In the genomic region with DNA sequence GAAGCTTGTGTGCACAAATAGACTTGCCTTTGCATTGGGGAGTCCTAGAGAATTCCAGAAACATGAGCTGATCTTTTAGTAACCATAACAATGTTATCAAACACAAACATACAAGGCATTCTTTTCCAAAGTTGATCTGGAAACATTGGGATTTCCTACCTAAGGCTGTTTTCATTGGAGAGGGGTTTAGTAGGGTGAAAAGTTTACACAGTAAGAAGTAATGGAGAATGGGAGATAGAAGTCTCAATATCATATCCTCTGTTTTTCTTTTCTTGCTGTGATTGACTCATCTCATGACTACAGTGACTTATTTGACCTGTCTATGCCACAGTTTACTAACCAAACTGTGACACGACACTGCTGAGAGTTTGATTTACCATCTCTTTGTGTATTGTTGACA, we compare ENCODE assay signal across 10 cellular contexts.
A peak's percentile ranks its signal among the peaks of the same experiment; 100 is the strongest.
DNase-seq lines count a peak whose midpoint lies in the region; ATAC-seq and TF ChIP-seq lines count a peak whose summit lies in the region.
"Had no signal": no experiment of that assay in that cellular context is flagged by ENCODE, and none has a peak within 500 bp of the region (broad histone marks: within the 10 kb centered on the region; RNA-seq: fewer than 3 reads in every experiment).

No MANE protein-coding gene starts in this region.

- H3K9me3 ChIP-seq in effector memory CD4-positive, alpha-beta T cell (ENCODE audit: control insufficient read depth, low read length) = no peaks in the 10 kb centered on the region
- H3K9me3 ChIP-seq: ovary, SJSA1 had no signal

- peak; percentile 63 for ATAC-seq in activated CD8-positive, alpha-beta memory T cell treated with anti-CD3 and anti-CD28 coated beads, Interleukin-2, amount 10 ng/mL, durations not matched to agents 7 days and 5 days
- ATAC-seq in HG02973 (IDR thresholded peaks at IDR 0.05; ENCODE audit: unreplicated experiment) = peak; percentile 89

- no peaks in the 10 kb centered on the region for H3K9me3 Mint-ChIP-seq in activated CD8-positive, alpha-beta memory T cell treated with anti-CD3 and anti-CD28 coated beads, Interleukin-2, amount 10 ng/mL, durations not matched to agents 7 days and 5 days (ENCODE audit: low read depth)

- H3K36me3 Mint-ChIP-seq in activated CD8-positive, alpha-beta memory T cell treated with anti-CD3 and anti-CD28 coated beads, Interleukin-2, amount 10 ng/mL, durations not matched to agents 7 days and 5 days = no peaks in the 10 kb centered on the region

- no peaks in the 10 kb centered on the region for H3K27me3 ChIP-seq in brain microvascular endothelial cell (replicated peaks)
- no peaks in the 10 kb centered on the region for H3K27me3 ChIP-seq in effector memory CD4-positive, alpha-beta T cell (replicated peaks; ENCODE audit: control insufficient read depth, insufficient read depth, low read length, poor library complexity, severe bottlenecking)
- H3K27me3 ChIP-seq: ovary, SJSA1 had no signal

- no peaks in the 10 kb centered on the region for H3K4me1 ChIP-seq in effector memory CD4-positive, alpha-beta T cell (ENCODE audit: control insufficient read depth, insufficient read depth, low read length, poor library complexity, severe bottlenecking)
- H3K4me1 ChIP-seq: SJSA1 had no signal

- no peak for TF ChIP-seq CTCF in brain microvascular endothelial cell (IDR thresholded peaks at IDR 0.05; ENCODE audit: low read depth, low read length, missing control alignments)

- in situ Hi-C loops in brain microvascular endothelial cell (cut with HindIII; ENCODE audit: low pct_ligation_motif_present, low sequenced_read_pairs) = no loop called here

- no peak for DNase-seq in activated CD8-positive, alpha-beta memory T cell treated with anti-CD3 and anti-CD28 coated beads, Interleukin-2, amount 10 ng/mL, durations not matched to agents 7 days and 5 days
- no peak for DNase-seq in activated CD8-positive, alpha-beta memory T cell treated with anti-CD3 and anti-CD28 coated beads for 24 hours
- peak; percentile 90 for DNase-seq in brain microvascular endothelial cell
- DNase-seq in smooth muscle cell of the brain vasculature (ENCODE audit: low read depth, low spot score) = peak; percentile 24
- no peak for DNase-seq in NOMO-1 treated with dmso at 0.1 percent for 144 hours (lab: John Stamatoyannopoulos, UW; ENCODE audit: unreplicated experiment)
- DNase-seq in SW480 (ENCODE audit: low spot score) = no peak
- no peak for DNase-seq in effector memory CD4-positive, alpha-beta T cell
- DNase-seq: ovary had no signal

- no peak overlapping the region for H3K4me3 Mint-ChIP-seq in activated CD8-positive, alpha-beta memory T cell treated with anti-CD3 and anti-CD28 coated beads, Interleukin-2, amount 10 ng/mL, durations not matched to agents 7 days and 5 days

- H3K27ac ChIP-seq in brain microvascular endothelial cell = peak overlapping the region; percentile 99
- H3K27ac ChIP-seq in effector memory CD4-positive, alpha-beta T cell (ENCODE audit: insufficient read depth, low read length, poor library complexity, severe bottlenecking) = no peak overlapping the region
- H3K27ac ChIP-seq: ovary, SJSA1 had no signal

- no peak overlapping the region for H3K27ac Mint-ChIP-seq in activated CD8-positive, alpha-beta memory T cell treated with anti-CD3 and anti-CD28 coated beads, Interleukin-2, amount 10 ng/mL, durations not matched to agents 7 days and 5 days

- H3K36me3 ChIP-seq in brain microvascular endothelial cell (replicated peaks) = no peaks in the 10 kb centered on the region
- H3K36me3 ChIP-seq in effector memory CD4-positive, alpha-beta T cell (ENCODE audit: control insufficient read depth, insufficient read depth, low read length) = no peaks in the 10 kb centered on the region
- H3K36me3 ChIP-seq: ovary, SJSA1 had no signal

- no peaks in the 10 kb centered on the region for H3K27me3 Mint-ChIP-seq in activated CD8-positive, alpha-beta memory T cell treated with anti-CD3 and anti-CD28 coated beads, Interleukin-2, amount 10 ng/mL, durations not matched to agents 7 days and 5 days

- CTCF ChIA-PET in activated CD8-positive, alpha-beta memory T cell treated with anti-CD3 and anti-CD28 coated beads, Interleukin-2, amount 10 ng/mL, durations not matched to agents 7 days and 5 days (lab: Charles Lee) = interaction anchor here (0.8 kb wide), 1 partner anchor 25 kb away, joined by 3 read pairs; no protein-coding TSS in a partner anchor

- no peak overlapping the region for H3K4me3 ChIP-seq in brain microvascular endothelial cell (ENCODE audit: low read depth, low read length)
- H3K4me3 ChIP-seq in effector memory CD4-positive, alpha-beta T cell (ENCODE audit: insufficient read depth, low read depth, low read length, poor library complexity, severe bottlenecking) = no peak overlapping the region
- H3K4me3 ChIP-seq: ovary, SJSA1 had no signal

- H3K4me1 Mint-ChIP-seq in activated CD8-positive, alpha-beta memory T cell treated with anti-CD3 and anti-CD28 coated beads, Interleukin-2, amount 10 ng/mL, durations not matched to agents 7 days and 5 days = peaks cover 6% of the 10 kb centered on the region

Comparison
In these comparisons a context has a peak if more than half of its experiments do, and no peak if none do; other contexts are left out.
1. DNase-seq: peak in brain microvascular endothelial cell (single experiment) and smooth muscle cell of the brain vasculature (single experiment); none in activated CD8-positive, alpha-beta memory T cell treated with anti-CD3 and anti-CD28 coated beads, Interleukin-2, amount 10 ng/mL, durations not matched to agents 7 days and 5 days (single experiment), activated CD8-positive, alpha-beta memory T cell treated with anti-CD3 and anti-CD28 coated beads for 24 hours (single experiment), NOMO-1 treated with dmso at 0.1 percent for 144 hours (single experiment), SW480 (single experiment) and effector memory CD4-positive, alpha-beta T cell (0 of 3).